ENCODE assay signal across 2 cellular contexts in the genomic region with DNA sequence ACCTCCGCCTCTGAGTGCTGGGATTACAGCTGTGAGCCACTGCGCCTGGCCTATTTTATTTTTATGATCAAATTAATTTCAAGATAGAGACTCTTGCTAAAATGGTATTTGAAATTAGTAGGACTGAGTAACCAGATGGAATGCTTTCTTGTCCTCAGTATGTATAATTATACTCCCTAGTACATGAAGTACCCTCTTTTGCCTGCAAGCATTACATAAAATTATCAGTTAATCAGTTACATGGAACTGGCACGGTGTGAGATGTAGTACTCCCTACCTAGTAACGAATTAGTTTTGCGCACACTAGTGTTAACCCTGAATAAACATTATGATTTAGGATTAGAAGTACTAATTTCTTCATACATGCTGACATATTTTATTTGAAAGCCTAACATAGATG.
TF ChIP-seq lines count a peak whose summit lies in the region.

No MANE protein-coding gene starts in this region.

TF ChIP-seq in liver, 16 proteins besides CTCF, POLR2A, EP300 and RAD21:
- no peak for TF ChIP-seq TAF1 (conservative IDR thresholded peaks at IDR 0.05)
- TF ChIP-seq, protein P1, sequence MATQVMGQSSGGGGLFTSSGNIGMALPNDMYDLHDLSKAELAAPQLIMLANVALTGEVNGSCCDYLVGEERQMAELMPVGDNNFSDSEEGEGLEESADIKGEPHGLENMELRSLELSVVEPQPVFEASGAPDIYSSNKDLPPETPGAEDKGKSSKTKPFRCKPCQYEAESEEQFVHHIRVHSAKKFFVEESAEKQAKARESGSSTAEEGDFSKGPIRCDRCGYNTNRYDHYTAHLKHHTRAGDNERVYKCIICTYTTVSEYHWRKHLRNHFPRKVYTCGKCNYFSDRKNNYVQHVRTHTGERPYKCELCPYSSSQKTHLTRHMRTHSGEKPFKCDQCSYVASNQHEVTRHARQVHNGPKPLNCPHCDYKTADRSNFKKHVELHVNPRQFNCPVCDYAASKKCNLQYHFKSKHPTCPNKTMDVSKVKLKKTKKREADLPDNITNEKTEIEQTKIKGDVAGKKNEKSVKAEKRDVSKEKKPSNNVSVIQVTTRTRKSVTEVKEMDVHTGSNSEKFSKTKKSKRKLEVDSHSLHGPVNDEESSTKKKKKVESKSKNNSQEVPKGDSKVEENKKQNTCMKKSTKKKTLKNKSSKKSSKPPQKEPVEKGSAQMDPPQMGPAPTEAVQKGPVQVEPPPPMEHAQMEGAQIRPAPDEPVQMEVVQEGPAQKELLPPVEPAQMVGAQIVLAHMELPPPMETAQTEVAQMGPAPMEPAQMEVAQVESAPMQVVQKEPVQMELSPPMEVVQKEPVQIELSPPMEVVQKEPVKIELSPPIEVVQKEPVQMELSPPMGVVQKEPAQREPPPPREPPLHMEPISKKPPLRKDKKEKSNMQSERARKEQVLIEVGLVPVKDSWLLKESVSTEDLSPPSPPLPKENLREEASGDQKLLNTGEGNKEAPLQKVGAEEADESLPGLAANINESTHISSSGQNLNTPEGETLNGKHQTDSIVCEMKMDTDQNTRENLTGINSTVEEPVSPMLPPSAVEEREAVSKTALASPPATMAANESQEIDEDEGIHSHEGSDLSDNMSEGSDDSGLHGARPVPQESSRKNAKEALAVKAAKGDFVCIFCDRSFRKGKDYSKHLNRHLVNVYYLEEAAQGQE (IDR thresholded peaks at IDR 0.05): no peak
- TF ChIP-seq SP1 (IDR thresholded peaks at IDR 0.05): peak; percentile 60
- TF ChIP-seq HNF4G (IDR thresholded peaks at IDR 0.05): no peak
- TF ChIP-seq HNF4A (conservative IDR thresholded peaks at IDR 0.05): peak in 1 of 2 donors; percentile 37
- TF ChIP-seq, protein P2, sequence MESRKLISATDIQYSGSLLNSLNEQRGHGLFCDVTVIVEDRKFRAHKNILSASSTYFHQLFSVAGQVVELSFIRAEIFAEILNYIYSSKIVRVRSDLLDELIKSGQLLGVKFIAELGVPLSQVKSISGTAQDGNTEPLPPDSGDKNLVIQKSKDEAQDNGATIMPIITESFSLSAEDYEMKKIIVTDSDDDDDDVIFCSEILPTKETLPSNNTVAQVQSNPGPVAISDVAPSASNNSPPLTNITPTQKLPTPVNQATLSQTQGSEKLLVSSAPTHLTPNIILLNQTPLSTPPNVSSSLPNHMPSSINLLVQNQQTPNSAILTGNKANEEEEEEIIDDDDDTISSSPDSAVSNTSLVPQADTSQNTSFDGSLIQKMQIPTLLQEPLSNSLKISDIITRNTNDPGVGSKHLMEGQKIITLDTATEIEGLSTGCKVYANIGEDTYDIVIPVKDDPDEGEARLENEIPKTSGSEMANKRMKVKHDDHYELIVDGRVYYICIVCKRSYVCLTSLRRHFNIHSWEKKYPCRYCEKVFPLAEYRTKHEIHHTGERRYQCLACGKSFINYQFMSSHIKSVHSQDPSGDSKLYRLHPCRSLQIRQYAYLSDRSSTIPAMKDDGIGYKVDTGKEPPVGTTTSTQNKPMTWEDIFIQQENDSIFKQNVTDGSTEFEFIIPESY (IDR thresholded peaks at IDR 0.05): no peak
- no peak for TF ChIP-seq MAX (IDR thresholded peaks at IDR 0.05)
TF ChIP-seq in liver: peak in this region for 2.

TF ChIP-seq in HepG2, 621 proteins besides CTCF, POLR2A, EP300 and RAD21:
- TF ChIP-seq THYN1 (CRISPR knock-in tag; IDR thresholded peaks at IDR 0.05; ENCODE audit: borderline replicate concordance, low read depth): no peak
- TF ChIP-seq, protein P3, sequence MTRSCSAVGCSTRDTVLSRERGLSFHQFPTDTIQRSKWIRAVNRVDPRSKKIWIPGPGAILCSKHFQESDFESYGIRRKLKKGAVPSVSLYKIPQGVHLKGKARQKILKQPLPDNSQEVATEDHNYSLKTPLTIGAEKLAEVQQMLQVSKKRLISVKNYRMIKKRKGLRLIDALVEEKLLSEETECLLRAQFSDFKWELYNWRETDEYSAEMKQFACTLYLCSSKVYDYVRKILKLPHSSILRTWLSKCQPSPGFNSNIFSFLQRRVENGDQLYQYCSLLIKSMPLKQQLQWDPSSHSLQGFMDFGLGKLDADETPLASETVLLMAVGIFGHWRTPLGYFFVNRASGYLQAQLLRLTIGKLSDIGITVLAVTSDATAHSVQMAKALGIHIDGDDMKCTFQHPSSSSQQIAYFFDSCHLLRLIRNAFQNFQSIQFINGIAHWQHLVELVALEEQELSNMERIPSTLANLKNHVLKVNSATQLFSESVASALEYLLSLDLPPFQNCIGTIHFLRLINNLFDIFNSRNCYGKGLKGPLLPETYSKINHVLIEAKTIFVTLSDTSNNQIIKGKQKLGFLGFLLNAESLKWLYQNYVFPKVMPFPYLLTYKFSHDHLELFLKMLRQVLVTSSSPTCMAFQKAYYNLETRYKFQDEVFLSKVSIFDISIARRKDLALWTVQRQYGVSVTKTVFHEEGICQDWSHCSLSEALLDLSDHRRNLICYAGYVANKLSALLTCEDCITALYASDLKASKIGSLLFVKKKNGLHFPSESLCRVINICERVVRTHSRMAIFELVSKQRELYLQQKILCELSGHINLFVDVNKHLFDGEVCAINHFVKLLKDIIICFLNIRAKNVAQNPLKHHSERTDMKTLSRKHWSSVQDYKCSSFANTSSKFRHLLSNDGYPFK (CRISPR knock-in tag; IDR thresholded peaks at IDR 0.05; ENCODE audit: borderline replicate concordance): no peak
- TF ChIP-seq NFKBIZ (CRISPR knock-in tag; IDR thresholded peaks at IDR 0.05): no peak
- TF ChIP-seq ZNF432 (CRISPR knock-in tag; IDR thresholded peaks at IDR 0.05; ENCODE audit: borderline replicate concordance): no peak
- TF ChIP-seq CSRNP1 (CRISPR knock-in tag; IDR thresholded peaks at IDR 0.05): no peak
- TF ChIP-seq CSRNP2 (CRISPR knock-in tag; conservative IDR thresholded peaks at IDR 0.05; ENCODE audit: low read depth): no peak
- TF ChIP-seq, protein P4, sequence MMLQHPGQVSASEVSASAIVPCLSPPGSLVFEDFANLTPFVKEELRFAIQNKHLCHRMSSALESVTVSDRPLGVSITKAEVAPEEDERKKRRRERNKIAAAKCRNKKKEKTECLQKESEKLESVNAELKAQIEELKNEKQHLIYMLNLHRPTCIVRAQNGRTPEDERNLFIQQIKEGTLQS (CRISPR knock-in tag; IDR thresholded peaks at IDR 0.05): no peak
TF ChIP-seq in HepG2: peak in this region for 0.
